In genomic region chr1:7448986-7449385, GRCh38 we compare ENCODE assay signal across 17 cellular contexts.
DNase-seq lines count a peak whose midpoint lies in the region; TF ChIP-seq lines count a peak whose summit lies in the region.
"Had no signal": no experiment of that assay in that cellular context is flagged by ENCODE, and none has a peak within 500 bp of the region (broad histone marks: within the 10 kb centered on the region; RNA-seq: fewer than 3 reads in every experiment).

No MANE protein-coding gene starts in this region.

- no peaks in the 10 kb centered on the region for H4K20me1 ChIP-seq in smooth muscle cell (ENCODE audit: low read depth)
- H4K20me1 ChIP-seq: BLaER1 had no signal

- peak; percentile 79 for DNase-seq in amniotic epithelial cell (ENCODE audit: low read depth)
- peak; percentile 12 for DNase-seq in astrocyte of the hippocampus (ENCODE audit: low read depth, low spot score)
- no peak for DNase-seq in smooth muscle cell (lab: John Stamatoyannopoulos, UW; ENCODE audit: unreplicated experiment)
- DNase-seq in lower leg skin (ENCODE audit: low spot score in 2 of 2): no peak
- no peak for DNase-seq in erythroblast (lab: John Stamatoyannopoulos, UW)
- DNase-seq in retina: no peak
- DNase-seq: 8988T; ACHN; BE2C; C1 segment of cervical spinal cord; CD4-positive, alpha-beta memory T cell; CD4-positive, CD25-positive, alpha-beta regulatory T cell; CD8-positive, alpha-beta memory T cell; COR-L47; DMS79 treated with DMSO at 0.1 percent for 48 hours; GF-D8 had no signal

- no peaks in the 10 kb centered on the region for H3K79me2 ChIP-seq in smooth muscle cell (ENCODE audit: low read depth)

- H3K4me3 ChIP-seq in smooth muscle cell (no peak overlapping the region), lower leg skin (ENCODE audit: low read depth, poor library complexity, severe bottlenecking) (no peak overlapping the region)
- H3K4me3 ChIP-seq: BLaER1 had no signal

- peak overlapping the region; percentile 39 for H3K27ac ChIP-seq in smooth muscle cell (ENCODE audit: low read depth)
- H3K27ac ChIP-seq: BLaER1 had no signal

- H3K4me1 ChIP-seq in smooth muscle cell (ENCODE audit: low read depth): peaks cover 6% of the 10 kb centered on the region
- H3K4me1 ChIP-seq: BE2C had no signal

- H3K9ac ChIP-seq in smooth muscle cell (ENCODE audit: low read depth): no peak overlapping the region
- H3K9ac ChIP-seq: BLaER1 had no signal

- no peaks in the 10 kb centered on the region for H3K27me3 ChIP-seq in smooth muscle cell (ENCODE audit: low read depth)
- H3K27me3 ChIP-seq: BE2C, BLaER1 had no signal

- no peaks in the 10 kb centered on the region for H3K9me3 ChIP-seq in smooth muscle cell (replicated peaks; ENCODE audit: low read depth)
- H3K9me3 ChIP-seq: BE2C, BLaER1 had no signal

- no peak for TF ChIP-seq POLR2A in lower leg skin (IDR thresholded peaks at IDR 0.05)
- no peak for TF ChIP-seq POLR2A in erythroblast (IDR thresholded peaks at IDR 0.05; ENCODE audit: low read length)

- WGBS in smooth muscle cell (ENCODE audit: low lambda C conversion rate): 33% methylated on average over 10 of the region's 10 CpGs
- WGBS in lower leg skin, 2 donors: 93 to 94% methylated on average over 10 of the region's 10 CpGs

- H3F3A ChIP-seq in smooth muscle cell (ENCODE audit: low read depth): no peaks in the 10 kb centered on the region

- no peak overlapping the region for H2AFZ ChIP-seq in smooth muscle cell (ENCODE audit: low read depth)

- intact Hi-C loops in lower leg skin (cut with DNase I; ENCODE audit: low total_unique reads): no loop called here

- no peaks in the 10 kb centered on the region for H3K36me3 ChIP-seq in smooth muscle cell (ENCODE audit: low read depth)
- H3K36me3 ChIP-seq: BE2C, BLaER1 had no signal

- H3K4me2 ChIP-seq in smooth muscle cell: peak overlapping the region; percentile 55
- H3K4me2 ChIP-seq: BLaER1 had no signal

- TF ChIP-seq CTCF in smooth muscle cell (IDR thresholded peaks at IDR 0.05; ENCODE audit: borderline replicate concordance, insufficient read depth, poor library complexity, severe bottlenecking) (no peak), lower leg skin (IDR thresholded peaks at IDR 0.05) (no peak)

Comparison
In these comparisons a context has a peak if more than half of its experiments do, and no peak if none do; other contexts are left out.
1. DNase-seq: peak in amniotic epithelial cell (single experiment) and astrocyte of the hippocampus (single experiment); none in smooth muscle cell (single experiment), lower leg skin (0 of 2), erythroblast (0 of 2) and retina (single experiment).